1 cellular context compared by ENCODE assay signal in genomic region chr1:25900209-25900608, GRCh38.
TF ChIP-seq lines count a peak whose summit lies in the region.

No MANE protein-coding gene starts in this region.

TF ChIP-seq in neural cell, 6 proteins besides CTCF, POLR2A, EP300 and RAD21 (continued from another document):
- TF ChIP-seq REST (IDR thresholded peaks at IDR 0.05; ENCODE audit: borderline replicate concordance), result no peak
- TF ChIP-seq MXI1 (conservative IDR thresholded peaks at IDR 0.05; ENCODE audit: poor library complexity, severe bottlenecking), result no peak
